Comparison of ENCODE assay signal across 22 cellular contexts in the genomic region with DNA sequence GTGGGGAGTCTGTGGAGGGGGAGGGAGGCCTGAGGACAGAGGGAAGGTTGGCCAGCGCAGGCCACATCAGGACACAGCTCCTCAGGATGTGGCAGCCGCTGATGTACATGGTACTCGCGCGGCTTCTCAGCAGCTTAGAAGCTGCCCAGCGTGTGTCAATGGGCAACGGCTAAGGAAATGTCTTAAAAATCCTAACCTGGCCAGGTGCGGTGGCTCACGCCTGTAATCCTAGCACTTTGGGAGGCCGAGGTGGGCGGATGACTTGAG.
"Had no signal": no experiment of that assay in that cellular context is flagged by ENCODE, and none has a peak within 500 bp of the region (broad histone marks: within the 10 kb centered on the region; RNA-seq: fewer than 3 reads in every experiment).

No MANE protein-coding gene starts in this region.

- H3K27ac Mint-ChIP-seq: activated T-helper 1 cell treated with anti-CD3 and anti-CD28 coated beads, Interleukin-12 subunit alpha, Interleukin-12 subunit beta, Interleukin-2, Interleukin-4 antibody, amounts not matched to agents 30 ng/mL and 10 ng/mL and 1 ng/mL, durations not matched to agents 14 hours and 24 hours and 36 hours; T-helper 2 cell treated with Interferon-gamma antibody and Interleukin-4, amounts not matched to agents 5 μg/mL and 100 μg/mL, for 36 hours had no signal

- H3K27me3 ChIP-seq: right atrium auricular region, spleen had no signal

- H2AFZ ChIP-seq: parathyroid adenoma had no signal

- H3K9me3 ChIP-seq: gastroesophageal sphincter, right atrium auricular region, spleen, thoracic aorta had no signal

- ATAC-seq: activated naive CD4-positive, alpha-beta T cell treated with anti-CD3 and anti-CD28 coated beads, Interleukin-2, amount 50 U/mL, for 72 hours; effector memory CD8-positive, alpha-beta T cell; gastroesophageal sphincter; naive thymus-derived CD4-positive, alpha-beta T cell had no signal

- H3K4me3 Mint-ChIP-seq: activated T-helper 1 cell treated with anti-CD3 and anti-CD28 coated beads, Interleukin-12 subunit alpha, Interleukin-12 subunit beta, Interleukin-2, Interleukin-4 antibody, amounts not matched to agents 30 ng/mL and 10 ng/mL and 1 ng/mL, durations not matched to agents 14 hours and 24 hours and 36 hours; effector memory CD8-positive, alpha-beta T cell; naive thymus-derived CD4-positive, alpha-beta T cell; T-helper 2 cell treated with Interferon-gamma antibody and Interleukin-4, amounts not matched to agents 5 μg/mL and 100 μg/mL, for 36 hours had no signal

- H3K79me2 ChIP-seq: parathyroid adenoma had no signal

- H3K4me1 ChIP-seq: parathyroid adenoma, right atrium auricular region had no signal

- H3K9ac ChIP-seq: parathyroid adenoma had no signal

- H3K27me3 Mint-ChIP-seq: effector memory CD8-positive, alpha-beta T cell; naive thymus-derived CD4-positive, alpha-beta T cell had no signal

- H3K27ac ChIP-seq: coronary artery, gastroesophageal sphincter, parathyroid adenoma, right atrium auricular region, spleen, thoracic aorta had no signal

- DNase-seq: activated CD4-positive, alpha-beta T cell treated with anti-CD3 and anti-CD28 coated beads for 48 hours; activated CD4-positive, alpha-beta T cell treated with anti-CD3 and anti-CD28 coated beads, Interleukin-2, amount 50 U/mL, for 48 hours; activated CD8-positive, alpha-beta memory T cell treated with anti-CD3 and anti-CD28 coated beads for 24 hours; activated effector memory CD4-positive, alpha-beta T cell treated with anti-CD3 and anti-CD28 coated beads, Interleukin-2, amount 50 U/mL, for 16 hours; effector memory CD8-positive, alpha-beta T cell; left colon; naive thymus-derived CD4-positive, alpha-beta T cell; spleen; stimulated activated naive CD4-positive, alpha-beta T cell; T-helper 1 cell; trophoblast cell had no signal

- H3K9me3 Mint-ChIP-seq: activated naive CD4-positive, alpha-beta T cell treated with anti-CD3 and anti-CD28 coated beads, Interleukin-2, amount 50 U/mL, for 72 hours; activated T-helper 1 cell treated with anti-CD3 and anti-CD28 coated beads, Interleukin-12 subunit alpha, Interleukin-12 subunit beta, Interleukin-2, Interleukin-4 antibody, amounts not matched to agents 30 ng/mL and 10 ng/mL and 1 ng/mL, durations not matched to agents 14 hours and 24 hours and 36 hours; effector memory CD8-positive, alpha-beta T cell; naive thymus-derived CD4-positive, alpha-beta T cell; T-helper 2 cell treated with Interferon-gamma antibody and Interleukin-4, amounts not matched to agents 5 μg/mL and 100 μg/mL, for 36 hours had no signal

- FAIRE-seq: bronchial epithelial cell, keratinocyte, urothelium cell line had no signal

- H3K4me3 ChIP-seq: coronary artery, gastroesophageal sphincter, right atrium auricular region, spleen, thoracic aorta had no signal
